In the genomic region with DNA sequence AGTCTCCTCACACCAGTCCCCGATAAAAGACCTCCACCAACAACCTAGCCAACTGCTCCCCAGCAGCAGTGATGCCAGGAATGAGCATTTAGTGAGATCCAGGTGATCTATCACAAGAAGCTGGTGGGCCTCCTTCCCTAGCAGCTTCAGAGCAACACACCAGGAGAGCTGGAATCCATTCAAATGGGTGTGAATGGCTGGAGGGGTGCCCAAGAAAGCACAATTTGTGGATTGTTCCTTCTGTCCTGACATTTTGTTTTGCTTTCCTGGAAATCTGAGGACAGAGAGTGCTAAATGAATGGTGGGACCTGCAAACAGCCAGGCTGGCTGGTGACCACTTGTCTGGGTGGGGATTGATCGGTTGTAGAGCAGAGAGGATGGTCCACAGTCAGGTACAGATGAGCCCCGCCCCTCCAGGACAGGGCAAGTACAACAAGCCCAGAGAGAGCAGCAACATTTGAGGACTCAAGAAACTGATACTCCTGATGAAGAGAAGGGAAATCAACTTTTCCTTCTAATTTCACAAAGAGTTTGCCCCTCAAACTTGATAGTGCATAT, we compare ENCODE assay signal across 1 cellular context.
TF ChIP-seq lines count a peak whose summit lies in the region.

No MANE protein-coding gene starts in this region.

TF ChIP-seq in WTC11, 78 proteins besides CTCF, POLR2A, EP300 and RAD21 (continued from another document):
- TF ChIP-seq NFE2L1 (CRISPR knock-in tag; IDR thresholded peaks at IDR 0.05) (no peak), SMAD3 (CRISPR knock-in tag; IDR thresholded peaks at IDR 0.05; ENCODE audit: borderline replicate concordance) (no peak), AR (CRISPR knock-in tag; IDR thresholded peaks at IDR 0.05) (no peak), IRF1 (CRISPR knock-in tag; IDR thresholded peaks at IDR 0.05) (no peak), MXD4 (CRISPR knock-in tag; IDR thresholded peaks at IDR 0.05; ENCODE audit: borderline replicate concordance) (no peak)
- TF ChIP-seq, protein P1, sequence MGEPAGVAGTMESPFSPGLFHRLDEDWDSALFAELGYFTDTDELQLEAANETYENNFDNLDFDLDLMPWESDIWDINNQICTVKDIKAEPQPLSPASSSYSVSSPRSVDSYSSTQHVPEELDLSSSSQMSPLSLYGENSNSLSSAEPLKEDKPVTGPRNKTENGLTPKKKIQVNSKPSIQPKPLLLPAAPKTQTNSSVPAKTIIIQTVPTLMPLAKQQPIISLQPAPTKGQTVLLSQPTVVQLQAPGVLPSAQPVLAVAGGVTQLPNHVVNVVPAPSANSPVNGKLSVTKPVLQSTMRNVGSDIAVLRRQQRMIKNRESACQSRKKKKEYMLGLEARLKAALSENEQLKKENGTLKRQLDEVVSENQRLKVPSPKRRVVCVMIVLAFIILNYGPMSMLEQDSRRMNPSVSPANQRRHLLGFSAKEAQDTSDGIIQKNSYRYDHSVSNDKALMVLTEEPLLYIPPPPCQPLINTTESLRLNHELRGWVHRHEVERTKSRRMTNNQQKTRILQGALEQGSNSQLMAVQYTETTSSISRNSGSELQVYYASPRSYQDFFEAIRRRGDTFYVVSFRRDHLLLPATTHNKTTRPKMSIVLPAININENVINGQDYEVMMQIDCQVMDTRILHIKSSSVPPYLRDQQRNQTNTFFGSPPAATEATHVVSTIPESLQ (CRISPR knock-in tag; IDR thresholded peaks at IDR 0.05), result no peak
- TF ChIP-seq, protein P2, sequence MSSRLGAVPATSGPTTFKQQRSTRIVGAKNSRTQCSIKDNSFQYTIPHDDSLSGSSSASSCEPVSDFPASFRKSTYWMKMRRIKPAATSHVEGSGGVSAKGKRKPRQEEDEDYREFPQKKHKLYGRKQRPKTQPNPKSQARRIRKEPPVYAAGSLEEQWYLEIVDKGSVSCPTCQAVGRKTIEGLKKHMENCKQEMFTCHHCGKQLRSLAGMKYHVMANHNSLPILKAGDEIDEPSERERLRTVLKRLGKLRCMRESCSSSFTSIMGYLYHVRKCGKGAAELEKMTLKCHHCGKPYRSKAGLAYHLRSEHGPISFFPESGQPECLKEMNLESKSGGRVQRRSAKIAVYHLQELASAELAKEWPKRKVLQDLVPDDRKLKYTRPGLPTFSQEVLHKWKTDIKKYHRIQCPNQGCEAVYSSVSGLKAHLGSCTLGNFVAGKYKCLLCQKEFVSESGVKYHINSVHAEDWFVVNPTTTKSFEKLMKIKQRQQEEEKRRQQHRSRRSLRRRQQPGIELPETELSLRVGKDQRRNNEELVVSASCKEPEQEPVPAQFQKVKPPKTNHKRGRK (CRISPR knock-in tag; IDR thresholded peaks at IDR 0.05; ENCODE audit: borderline replicate concordance), result no peak
